Comparison of ENCODE assay signal across 18 cellular contexts in the genomic region with DNA sequence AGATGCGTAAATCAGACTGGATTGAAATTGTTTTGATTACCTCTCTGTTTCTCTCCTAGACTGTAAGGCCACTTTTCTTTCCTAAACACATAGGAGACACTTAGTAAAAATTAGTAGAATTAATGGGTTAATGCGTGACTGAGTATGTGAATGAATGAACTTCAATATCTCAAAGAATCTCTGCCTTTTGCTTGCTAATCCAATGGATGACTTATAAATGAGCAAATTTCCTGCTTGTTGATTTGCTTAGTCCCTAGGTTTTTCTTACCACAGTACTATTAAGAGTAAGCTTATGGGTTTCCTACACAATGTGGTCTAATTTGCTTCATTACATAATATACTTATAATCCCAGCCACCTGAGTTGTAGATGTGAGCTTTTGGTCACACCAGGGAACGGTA.
DNase-seq lines count a peak whose midpoint lies in the region; ATAC-seq and TF ChIP-seq lines count a peak whose summit lies in the region.
"Had no signal": no experiment of that assay in that cellular context is flagged by ENCODE, and none has a peak within 500 bp of the region (broad histone marks: within the 10 kb centered on the region; RNA-seq: fewer than 3 reads in every experiment).

No MANE protein-coding gene starts in this region.

- ATAC-seq in GM18858 (IDR thresholded peaks at IDR 0.05; ENCODE audit: unreplicated experiment): no peak
- ATAC-seq in upper lobe of right lung: no peak

- H3K4ac ChIP-seq in mesenchymal stem cell (ENCODE audit: low read depth in 1 of 2, low read length in 2 of 2): no peak overlapping the region

- no peaks in the 10 kb centered on the region for H3K27me3 ChIP-seq in brain microvascular endothelial cell (replicated peaks)
- H3K27me3 ChIP-seq in mesenchymal stem cell (ENCODE audit: control insufficient read depth in 1 of 2, insufficient read depth in 1 of 2, low read length in 2 of 2): no peaks in the 10 kb centered on the region
- H3K27me3 ChIP-seq in upper lobe of right lung: no peaks in the 10 kb centered on the region
- H3K27me3 ChIP-seq: BE2C had no signal

- H3K9me3 ChIP-seq in mesenchymal stem cell (ENCODE audit: control insufficient read depth, low read length) (no peaks in the 10 kb centered on the region), upper lobe of right lung (no peaks in the 10 kb centered on the region)
- H3K9me3 ChIP-seq: BE2C had no signal

- no peak overlapping the region for H3K23ac ChIP-seq in mesenchymal stem cell (ENCODE audit: low read length in 2 of 2)

- no peak for TF ChIP-seq CTCF in brain microvascular endothelial cell (IDR thresholded peaks at IDR 0.05; ENCODE audit: low read depth, low read length, missing control alignments)
- TF ChIP-seq CTCF in upper lobe of right lung (IDR thresholded peaks at IDR 0.05): no peak

- no peak overlapping the region for H4K91ac ChIP-seq in mesenchymal stem cell (ENCODE audit: low read length)

- H2BK15ac ChIP-seq in mesenchymal stem cell (ENCODE audit: low read depth, poor library complexity, severe bottlenecking): no peak overlapping the region

- H3K18ac ChIP-seq in mesenchymal stem cell (ENCODE audit: low read depth in 1 of 2, low read length in 2 of 2): no peak overlapping the region

- no peak overlapping the region for H3K14ac ChIP-seq in mesenchymal stem cell (ENCODE audit: low read length in 2 of 2)

- H3K4me2 ChIP-seq in mesenchymal stem cell (ENCODE audit: low read length, poor library complexity, severe bottlenecking): no peak overlapping the region

- in situ Hi-C loops in brain microvascular endothelial cell (cut with HindIII; ENCODE audit: low pct_ligation_motif_present, low sequenced_read_pairs): no loop called here

- no peaks in the 10 kb centered on the region for H3K36me3 ChIP-seq in brain microvascular endothelial cell (replicated peaks)
- peaks cover 3 to 33% of the 10 kb centered on the region in 2 experiments for H3K36me3 ChIP-seq in mesenchymal stem cell (ENCODE audit: control insufficient read depth in 1 of 2, insufficient read depth in 2 of 2, low read depth in 1 of 2, low read length in 2 of 2)
- H3K36me3 ChIP-seq in upper lobe of right lung: no peaks in the 10 kb centered on the region
- H3K36me3 ChIP-seq: BE2C had no signal

- H3K9ac ChIP-seq in mesenchymal stem cell (ENCODE audit: low read length): no peak overlapping the region

- H2BK120ac ChIP-seq in mesenchymal stem cell (ENCODE audit: low read depth, low read length): no peak overlapping the region

- no peak overlapping the region for H2BK12ac ChIP-seq in mesenchymal stem cell (ENCODE audit: low read length in 2 of 2)

- H2BK5ac ChIP-seq in mesenchymal stem cell (ENCODE audit: low read depth, low read length, poor library complexity, severe bottlenecking): no peak overlapping the region

- H2AFZ ChIP-seq in mesenchymal stem cell (ENCODE audit: low read depth, low read length): no peak overlapping the region

- H2AK5ac ChIP-seq in mesenchymal stem cell (ENCODE audit: low read length, severe bottlenecking): no peak overlapping the region

- intact Hi-C loops in upper lobe of right lung (cut with DNase I): no loop called here

- WGBS in mesenchymal stem cell: 100% methylated on average over 2 of the region's 3 CpGs

- H3K4me3 ChIP-seq in brain microvascular endothelial cell (ENCODE audit: low read depth, low read length) (no peak overlapping the region), mesenchymal stem cell (ENCODE audit: insufficient read depth in 1 of 2, low read depth in 1 of 2, low read length in 2 of 2) (no peak overlapping the region), upper lobe of right lung (no peak overlapping the region)
- H3K4me3 ChIP-seq: GM12878 had no signal

- H4K8ac ChIP-seq in mesenchymal stem cell (ENCODE audit: low read length): no peak overlapping the region

- H3K27ac ChIP-seq in brain microvascular endothelial cell (peak overlapping the region; percentile 85), mesenchymal stem cell (ENCODE audit: low read length, poor library complexity, severe bottlenecking) (peak overlapping the region; percentile 90), upper lobe of right lung (no peak overlapping the region)

- peaks cover 9% of the 10 kb centered on the region for H3K79me1 ChIP-seq in mesenchymal stem cell (replicated peaks; ENCODE audit: low read length, poor library complexity, severe bottlenecking)

- H3K4me1 ChIP-seq in mesenchymal stem cell (ENCODE audit: control insufficient read depth, insufficient read depth, low read depth, low read length) (peaks cover 8% of the 10 kb centered on the region), upper lobe of right lung (no peaks in the 10 kb centered on the region)

- DNase-seq in HCEC 1CT (peak; percentile 32), brain microvascular endothelial cell (no peak), mesenchymal stem cell (no peak), upper lobe of right lung (no peak)
- no peak for DNase-seq in stimulated activated CD4-positive, alpha-beta T cell treated with anti-CD3 and anti-CD28 coated beads, Interleukin-12 subunit alpha, Interleukin-12 subunit beta, amount 100 ng/mL, for 4 hours
- no peak for DNase-seq in activated CD4-positive, CD25-positive, alpha-beta regulatory T cell treated with anti-CD3 and anti-CD28 coated beads, Interleukin-2, amount 50 U/mL, for 72 hours
- DNase-seq: BE2C; Caco-2; CD4-positive, alpha-beta T cell; DMS153; GF-D8; GOT3; KBM-7; NCI-H1105 treated with DMSO at 0.1 percent for 48 hours; NCI-H1694 treated with DMSO at 0.1 percent for 48 hours; SHP77 had no signal
